ENCODE assay signal across 8 cellular contexts in the genomic region with DNA sequence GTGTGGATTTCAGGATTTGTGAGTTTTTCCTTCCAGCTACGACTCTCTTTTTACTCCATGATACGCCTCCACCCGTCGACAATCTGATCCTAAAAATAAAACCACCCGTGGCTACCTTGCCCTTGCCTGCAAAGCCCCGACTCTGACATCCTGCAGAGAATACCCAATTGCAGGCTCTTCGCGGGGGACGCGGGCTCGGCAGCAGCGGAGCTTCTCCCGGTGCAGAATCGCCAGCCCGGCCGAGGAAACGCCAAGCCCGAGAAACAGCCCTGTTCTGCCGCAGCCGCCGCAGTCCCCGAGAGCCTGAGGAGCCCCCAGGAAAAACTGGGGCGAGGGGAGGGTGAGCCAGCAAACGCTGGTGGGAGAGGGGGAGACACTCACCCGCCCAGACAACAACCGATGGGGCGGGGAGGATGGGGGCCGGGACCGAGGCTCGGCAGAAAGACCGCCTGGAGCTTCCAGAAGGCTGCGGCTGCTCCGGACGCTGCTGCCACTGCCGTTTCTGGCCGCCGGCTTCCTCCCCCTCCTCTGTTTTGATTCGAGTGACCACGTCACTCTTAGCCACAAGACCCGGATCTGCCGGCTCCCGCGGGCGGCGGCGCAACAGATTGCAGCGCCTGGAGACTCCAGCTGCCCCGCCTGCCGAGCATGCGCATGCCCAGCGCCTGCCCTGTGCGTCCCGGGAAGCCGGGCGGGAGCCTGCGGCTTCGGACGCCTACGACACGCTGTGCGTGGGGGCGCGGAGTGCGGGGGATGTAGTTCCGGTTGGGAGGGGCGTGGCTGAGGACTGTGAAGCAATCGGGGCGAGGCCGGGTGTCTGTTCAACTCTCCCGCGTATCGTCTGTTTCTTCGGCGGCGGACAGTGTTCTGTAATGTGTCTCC. TPM values are rescaled to one million over a fixed set of nuclear protein-coding genes. Genes with fewer than 3 reads are reported as not detected.
DNase-seq lines count a peak whose midpoint lies in the region; ATAC-seq and TF ChIP-seq lines count a peak whose summit lies in the region.

Gene SMIM14 (minus strand): TSS at position 508 of the 882 bp plus-strand sequence. CDS start 33,720 bp downstream, outside the sequence.

- no peaks in the 10 kb centered on the region for H3K36me3 ChIP-seq in GM23338 (ENCODE audit: insufficient read depth)
- no peaks in the 10 kb centered on the region for H3K36me3 ChIP-seq in RWPE2 (ENCODE audit: low read depth)

- H3K4me3 ChIP-seq in GM23338, result peak within 1 kb of the TSS; percentile 66
- peak within 1 kb of the TSS; percentile 74 for H3K4me3 ChIP-seq in LNCaP clone FGC (ENCODE audit: low read depth, low read length)
- H3K4me3 ChIP-seq in RWPE2 (ENCODE audit: severe bottlenecking), result peak within 1 kb of the TSS; percentile 57

- peaks cover 6% of the 10 kb centered on the region; the same call in 1 of the 2 replicates for H3F3A ChIP-seq in GM23338 (replicated peaks; ENCODE audit: low read depth)

- H3K4me1 Mint-ChIP-seq in GM23338, result peaks cover 50% of the 10 kb centered on the region
- peaks cover 22 to 34% of the 10 kb centered on the region in 2 donors for H3K4me1 Mint-ChIP-seq in natural killer cell treated with Interleukin-12 subunit alpha and Interleukin-12 subunit beta and Interleukin-15 and Interleukin-18, amount 100 ng/mL, for 72 hours (ENCODE audit: low read depth in 2 of 2)

- H3K27ac Mint-ChIP-seq in GM23338, result peak within 1 kb of the TSS; percentile 99
- peak within 1 kb of the TSS; percentile 67 to 96 for H3K27ac Mint-ChIP-seq in natural killer cell treated with Interleukin-12 subunit alpha and Interleukin-12 subunit beta and Interleukin-15 and Interleukin-18, amount 100 ng/mL, for 72 hours

- H3K27me3 Mint-ChIP-seq in GM23338 (ENCODE audit: insufficient read depth, low read depth, poor library complexity), result peaks cover 12% of the 10 kb centered on the region
- no peaks in the 10 kb centered on the region for H3K27me3 Mint-ChIP-seq in natural killer cell treated with Interleukin-12 subunit alpha and Interleukin-12 subunit beta and Interleukin-15 and Interleukin-18, amount 100 ng/mL, for 72 hours

- peak; percentile 76 for ATAC-seq in GM23338
- peak; percentile 82 for ATAC-seq in RWPE2 (ENCODE audit: low read depth)
- peak; percentile 96 to 97 for ATAC-seq in natural killer cell treated with Interleukin-12 subunit alpha and Interleukin-12 subunit beta and Interleukin-15 and Interleukin-18, amount 100 ng/mL, for 72 hours

- peak within 1 kb of the TSS; percentile 97 for H3K4me3 Mint-ChIP-seq in GM23338
- H3K4me3 Mint-ChIP-seq in natural killer cell treated with Interleukin-12 subunit alpha and Interleukin-12 subunit beta and Interleukin-15 and Interleukin-18, amount 100 ng/mL, for 72 hours, result peak within 1 kb of the TSS; percentile 91

- H3K27me3 ChIP-seq in GM23338 (ENCODE audit: insufficient read depth) (no peaks in the 10 kb centered on the region), RWPE2 (ENCODE audit: insufficient read depth, poor library complexity, severe bottlenecking) (no peaks in the 10 kb centered on the region)

- peak within 1 kb of the TSS; percentile 77 for H3K4me2 ChIP-seq in GM23338

- no peaks in the 10 kb centered on the region for H3K9me3 Mint-ChIP-seq in GM23338
- no peaks in the 10 kb centered on the region for H3K9me3 Mint-ChIP-seq in natural killer cell treated with Interleukin-12 subunit alpha and Interleukin-12 subunit beta and Interleukin-15 and Interleukin-18, amount 100 ng/mL, for 72 hours

- H4K20me1 ChIP-seq in GM23338 (replicated peaks; ENCODE audit: insufficient read depth), result no peaks in the 10 kb centered on the region

- H3K27ac ChIP-seq in GM23338 (ENCODE audit: low read depth) (peak within 1 kb of the TSS; percentile 98), RWPE2 (ENCODE audit: poor library complexity, severe bottlenecking) (peak within 1 kb of the TSS; percentile 82)

- H2AFZ ChIP-seq in GM23338, result peak within 1 kb of the TSS; percentile 80

- no peak for TF ChIP-seq CTCF in GM23338 (conservative IDR thresholded peaks at IDR 0.05; ENCODE audit: low read depth in 2 of 2)
- no peak for TF ChIP-seq CTCF in LNCaP clone FGC (IDR thresholded peaks at IDR 0.05; ENCODE audit: control insufficient read depth, extremely low read depth, insufficient read depth)
- TF ChIP-seq CTCF in RWPE2 (IDR thresholded peaks at IDR 0.05; ENCODE audit: poor library complexity, severe bottlenecking), result no peak

- peaks cover 24% of the 10 kb centered on the region for H3K79me2 ChIP-seq in GM23338 (replicated peaks; ENCODE audit: insufficient read depth)

- H3K4me1 ChIP-seq in GM23338 (ENCODE audit: insufficient read depth) (peaks cover 39% of the 10 kb centered on the region), RWPE2 (ENCODE audit: insufficient read depth, poor library complexity, severe bottlenecking) (peaks cover 20% of the 10 kb centered on the region)

- DNase-seq in EH (ENCODE audit: low read depth) (peak; percentile 98), GM23338 (ENCODE audit: low spot score) (peak; percentile 97), LNCaP clone FGC (ENCODE audit: low read depth) (peak; percentile 93), RWPE2 (ENCODE audit: low spot score) (peak; percentile 98), fibroblast of peridontal ligament (ENCODE audit: extremely low read depth) (peak; percentile 96)
- DNase-seq in activated effector memory CD4-positive, alpha-beta T cell treated with Interleukin-2 at 50 U/mL for 16 hours, result peak; percentile 82
- DNase-seq in natural killer cell treated with Interleukin-12 subunit alpha and Interleukin-12 subunit beta and Interleukin-15 and Interleukin-18, amount 100 ng/mL, for 72 hours (ENCODE audit: low spot score), result peak; percentile 99
- peak; percentile 87 for DNase-seq in stimulated activated naive CD4-positive, alpha-beta T cell treated with Interleukin-2 at 50 U/mL for 16 hours (lab: John Stamatoyannopoulos, UW)

- no peaks in the 10 kb centered on the region for H3K9me2 ChIP-seq in GM23338 (ENCODE audit: insufficient read depth)

- no peaks in the 10 kb centered on the region for H3K9me3 ChIP-seq in RWPE2 (ENCODE audit: severe bottlenecking)

- no peaks in the 10 kb centered on the region; the same call in 2 of the 3 replicates for H3K36me3 Mint-ChIP-seq in GM23338 (ENCODE audit: low read depth)
- no peaks in the 10 kb centered on the region for H3K36me3 Mint-ChIP-seq in natural killer cell treated with Interleukin-12 subunit alpha and Interleukin-12 subunit beta and Interleukin-15 and Interleukin-18, amount 100 ng/mL, for 72 hours

TF ChIP-seq in GM23338, 12 proteins besides CTCF, POLR2A, EP300 and RAD21 (continues in another document):
- TF ChIP-seq POLR2AphosphoS5 (IDR thresholded peaks at IDR 0.05; ENCODE audit: low read depth) (peak; percentile 88), CREB1 (CRISPR knock-in tag; IDR thresholded peaks at IDR 0.05; ENCODE audit: low read depth) (peak; percentile 87), STAT1 (IDR thresholded peaks at IDR 0.05; ENCODE audit: unreplicated experiment) (no peak)

RNA-seq across cellular contexts. Expression of gene SMIM14, which starts in this region (rescaled TPM):
- 23.3 and 29.0 TPM in 2 replicates for total RNA-seq in GM23338 (2014; rRNA removed; shearing (Covaris generic))
- 52.6 and 54.6 TPM in 2 replicates for polyA plus RNA-seq in GM23338 (2016; fragmentation: Nextera tagmentation; extraction: Ambion mirVana)
- total RNA-seq in natural killer cell treated with Interleukin-12 subunit alpha and Interleukin-12 subunit beta and Interleukin-15 and Interleukin-18, amount 100 ng/mL, for 72 hours, result 1 to 10 TPM; 2.5 to 7.8 TPM

Comparison
In these comparisons a context has a peak if more than half of its experiments do, and no peak if none do; other contexts are left out.
1. Peak in every context shown above with its lines: DNase-seq, ATAC-seq, H3K4me3 ChIP-seq and H3K27ac ChIP-seq.